1 cellular context compared by ENCODE assay signal in genomic region chr19:6118043-6118442, GRCh38.
TF ChIP-seq lines count a peak whose summit lies in the region.

No MANE protein-coding gene starts in this region.

TF ChIP-seq in HEK293, 187 proteins besides CTCF, POLR2A, EP300 and RAD21 (continued from another document):
- TF ChIP-seq ZNF513 (tag by site-specific recombination; IDR thresholded peaks at IDR 0.05) (no peak), KLF10 (tag by site-specific recombination; IDR thresholded peaks at IDR 0.05) (no peak), ZNF239 (tag by site-specific recombination; IDR thresholded peaks at IDR 0.05) (no peak), ZNF629 (tag by site-specific recombination; IDR thresholded peaks at IDR 0.05) (no peak)
TF ChIP-seq in HEK293: peak in this region for 1.
